Comparison of ENCODE assay signal across 17 cellular contexts in genomic region chr1:42825058-42825851, GRCh38. TPM values are rescaled to one million over a fixed set of nuclear protein-coding genes. Genes with fewer than 3 reads are reported as not detected.
A peak's percentile ranks its signal among the peaks of the same experiment; 100 is the strongest.
DNase-seq lines count a peak whose midpoint lies in the region; ATAC-seq, FAIRE-seq and TF ChIP-seq lines count a peak whose summit lies in the region.
"Had no signal": no experiment of that assay in that cellular context is flagged by ENCODE, and none has a peak within 500 bp of the region (broad histone marks: within the 10 kb centered on the region; RNA-seq: fewer than 3 reads in every experiment).

No MANE protein-coding gene starts in this region.

- H3K4me1 ChIP-seq in GM23338 (ENCODE audit: insufficient read depth) (peaks cover 25% of the 10 kb centered on the region; the same call in 1 of the 2 replicates), endothelial cell of umbilical vein (ENCODE audit: control insufficient read depth, extremely low read depth, insufficient read depth, low read length) (no peaks in the 10 kb centered on the region), parathyroid adenoma (peaks cover 23% of the 10 kb centered on the region), tibial nerve (peaks cover 0 to 16% (median 0%) of the 10 kb centered on the region in 4 donors)

- intact Hi-C loops in endothelial cell of umbilical vein (cut with micrococcal nuclease) = no loop called here

- H3K36me3 Mint-ChIP-seq in GM23338 (ENCODE audit: low read depth) (no peaks in the 10 kb centered on the region), T-helper 17 cell (ENCODE audit: low read depth) (no peaks in the 10 kb centered on the region)

- H3K9me3 Mint-ChIP-seq in GM23338 = no peaks in the 10 kb centered on the region

- H3K9me1 ChIP-seq in endothelial cell of umbilical vein (replicated peaks; ENCODE audit: control insufficient read depth, extremely low read depth, insufficient read depth, low read length) = peaks cover 2% of the 10 kb centered on the region

- CTCF ChIA-PET in endothelial cell of umbilical vein (lab: Charles Lee) = interaction anchor here (0.9 to 1.3 kb wide), 3 partner anchors 21 to 59 kb away, joined by 4 to 5 read pairs (median 4); partner anchors contain the start of gene ZNF691

- H3K4me1 Mint-ChIP-seq in GM23338 (peaks cover 17% of the 10 kb centered on the region), T-helper 17 cell (peaks cover 5% of the 10 kb centered on the region)

- TF ChIP-seq POLR2A in endothelial cell of umbilical vein (IDR thresholded peaks at IDR 0.05; ENCODE audit: low read depth, low read length) (no peak), tibial nerve (IDR thresholded peaks at IDR 0.05) (no peak)

- no peaks in the 10 kb centered on the region for H3K79me2 ChIP-seq in GM23338 (replicated peaks; ENCODE audit: insufficient read depth)
- H3K79me2 ChIP-seq in endothelial cell of umbilical vein (ENCODE audit: control insufficient read depth, insufficient read depth, low read length) = no peaks in the 10 kb centered on the region
- H3K79me2 ChIP-seq in parathyroid adenoma = no peaks in the 10 kb centered on the region

- DNase-seq in GM23338 (ENCODE audit: low spot score) (no peak), T-helper 17 cell (no peak), endothelial cell of umbilical vein (ENCODE audit: low read depth, low spot score) (no peak), DMS153 treated with DMSO at 0.1 percent for 48 hours (lab: John Stamatoyannopoulos, UW; ENCODE audit: unreplicated experiment) (no peak), tibial nerve (ENCODE audit: low spot score in 2 of 2) (no peak)
- DNase-seq in activated CD4-positive, alpha-beta T cell treated with anti-CD3 and anti-CD28 coated beads, Interleukin-2, amount 50 U/mL, for 1 hour = no peak
- DNase-seq: C1 segment of cervical spinal cord, COR-L47, DMS153, EL, NCI-H1417 treated with DMSO at 0.1 percent for 48 hours, NCI-H748 treated with DMSO at 0.1 percent for 48 hours, PC-3 had no signal

- peaks cover 5% of the 10 kb centered on the region for H3K27me3 Mint-ChIP-seq in GM23338 (ENCODE audit: insufficient read depth, low read depth, poor library complexity)
- H3K27me3 Mint-ChIP-seq in T-helper 17 cell = no peaks in the 10 kb centered on the region

- dilution Hi-C loops in endothelial cell of umbilical vein (cut with MboI; ENCODE audit: extremely low pct_ligation_motif_present, low sequenced_read_pairs) = no loop called here

- TF ChIP-seq CTCF in GM23338 (conservative IDR thresholded peaks at IDR 0.05; ENCODE audit: low read depth in 2 of 2) = no peak
- no peak for TF ChIP-seq CTCF in endothelial cell of umbilical vein (IDR thresholded peaks at IDR 0.05; ENCODE audit: extremely low read depth in 1 of 2, insufficient read depth in 1 of 2, low read depth in 1 of 2, low read length in 2 of 2)
- no peak for TF ChIP-seq CTCF in parathyroid adenoma (IDR thresholded peaks at IDR 0.05)
- TF ChIP-seq CTCF in tibial nerve (IDR thresholded peaks at IDR 0.05) = no peak

- BruUV-seq in endothelial cell of umbilical vein (replicated peaks; lab: Mats Ljungman, UMichigan) = no TSS peak

- no peaks in the 10 kb centered on the region for H3K27me3 ChIP-seq in GM23338 (ENCODE audit: insufficient read depth)
- H3K27me3 ChIP-seq in endothelial cell of umbilical vein (ENCODE audit: control insufficient read depth in 2 of 2, insufficient read depth in 2 of 2, low read length in 2 of 2) = no peaks in the 10 kb centered on the region
- H3K27me3 ChIP-seq in parathyroid adenoma (ENCODE audit: control insufficient read depth, insufficient read depth, low read length) = no peaks in the 10 kb centered on the region
- H3K27me3 ChIP-seq in tibial nerve = no peaks in the 10 kb centered on the region

- no peak for TF ChIP-seq EP300 in tibial nerve (IDR thresholded peaks at IDR 0.05)

- H4K20me1 ChIP-seq in GM23338 (replicated peaks; ENCODE audit: insufficient read depth) = no peaks in the 10 kb centered on the region
- no peaks in the 10 kb centered on the region for H4K20me1 ChIP-seq in endothelial cell of umbilical vein (replicated peaks; ENCODE audit: control insufficient read depth, extremely low read depth, insufficient read depth, low read length)

- no peak for FAIRE-seq in endothelial cell of umbilical vein (lab: Jason Lieb, UNC)
- FAIRE-seq: A549 had no signal

- H3K4me3 ChIP-seq in GM23338 (no peak overlapping the region), endothelial cell of umbilical vein (replicated peaks in 1 of 3; ENCODE audit: insufficient read depth in 1 of 3, low read depth in 1 of 3, low read length in 3 of 3) (no peak overlapping the region), parathyroid adenoma (ENCODE audit: low read depth, low read length) (no peak overlapping the region), tibial nerve (no peak overlapping the region)
- H3K4me3 ChIP-seq: A549, HAP-1 had no signal

- H3K9me2 ChIP-seq in GM23338 (ENCODE audit: insufficient read depth) = no peaks in the 10 kb centered on the region

- H3K27ac ChIP-seq in GM23338 (ENCODE audit: low read depth) (no peak overlapping the region), endothelial cell of umbilical vein (ENCODE audit: insufficient read depth, low read depth, low read length) (no peak overlapping the region), parathyroid adenoma (peak overlapping the region; percentile 44), tibial nerve (no peak overlapping the region)
- H3K27ac ChIP-seq: RWPE1 had no signal

- no peak overlapping the region for H3K4me3 Mint-ChIP-seq in GM23338
- H3K4me3 Mint-ChIP-seq in T-helper 17 cell = no peak overlapping the region

- H3K27ac Mint-ChIP-seq in GM23338 (no peak overlapping the region; the same call in 1 of the 2 replicates), T-helper 17 cell (peak overlapping the region; percentile 49)

- H3K4me2 ChIP-seq in GM23338 = no peak overlapping the region
- H3K4me2 ChIP-seq in endothelial cell of umbilical vein (ENCODE audit: insufficient read depth, low read length) = no peak overlapping the region
- H3K4me2 ChIP-seq in parathyroid adenoma (ENCODE audit: low read length) = no peak overlapping the region
- H3K4me2 ChIP-seq: A549 had no signal

- POLR2A ChIA-PET in endothelial cell of umbilical vein (lab: Charles Lee) = no interaction called here

- no peaks in the 10 kb centered on the region for H3K9me3 ChIP-seq in T-helper 17 cell (ENCODE audit: control insufficient read depth, low read length, poor library complexity, severe bottlenecking)
- no peaks in the 10 kb centered on the region for H3K9me3 ChIP-seq in endothelial cell of umbilical vein (replicated peaks; ENCODE audit: control insufficient read depth, insufficient read depth, low read length)
- no peaks in the 10 kb centered on the region for H3K9me3 ChIP-seq in parathyroid adenoma (ENCODE audit: control insufficient read depth, low read length)
- no peaks in the 10 kb centered on the region for H3K9me3 ChIP-seq in tibial nerve
- H3K9me3 ChIP-seq: A549, HAP-1 had no signal

- no peak overlapping the region for H3K9ac ChIP-seq in endothelial cell of umbilical vein (replicated peaks; ENCODE audit: extremely low read depth, insufficient read depth, low read length)
- no peak overlapping the region for H3K9ac ChIP-seq in parathyroid adenoma

- ATAC-seq in GM23338 = peak; percentile 49
- no peak for ATAC-seq in T-helper 17 cell
- ATAC-seq: A549, PC-3 had no signal

- no peaks in the 10 kb centered on the region for H3F3A ChIP-seq in GM23338 (replicated peaks; ENCODE audit: low read depth)

- H3K36me3 ChIP-seq in GM23338 (ENCODE audit: insufficient read depth) (no peaks in the 10 kb centered on the region), endothelial cell of umbilical vein (ENCODE audit: control insufficient read depth in 2 of 2, extremely low read depth in 1 of 2, insufficient read depth in 2 of 2, low read length in 2 of 2) (no peaks in the 10 kb centered on the region), parathyroid adenoma (ENCODE audit: control insufficient read depth, insufficient read depth, low read length) (no peaks in the 10 kb centered on the region), tibial nerve (peaks cover 0 to 17% (median 0%) of the 10 kb centered on the region in 3 donors)
- H3K36me3 ChIP-seq: HAP-1 had no signal

- H2AFZ ChIP-seq in GM23338 = 0 out of 2 replicates have a peak overlapping the region, but pooled peaks have one; percentile 8
- peak overlapping the region; percentile 28 for H2AFZ ChIP-seq in endothelial cell of umbilical vein (ENCODE audit: low read depth, low read length)
- peak overlapping the region; percentile 46 for H2AFZ ChIP-seq in parathyroid adenoma

- 80 to 81% methylated on average over 10 of the region's 10 CpGs for WGBS in tibial nerve, 2 donors

RNA-seq across cellular contexts. Expression of gene SVBP, which starts 8.1 kb away (rescaled TPM):
- total RNA-seq in GM23338 (2014; rRNA removed; shearing (Covaris generic)) = 22.1 and 32.9 TPM in 2 replicates
- 77.3 and 82.1 TPM in 2 replicates for polyA plus RNA-seq in GM23338 (2016; fragmentation: Nextera tagmentation; extraction: Ambion mirVana)
- total RNA-seq in T-helper 17 cell = 10 to 100 TPM; 16.9 to 18.8 TPM
- 24.1 and 24.7 TPM in 2 replicates for total RNA-seq in endothelial cell of umbilical vein
- 15.1 and 18.1 TPM in 2 replicates for polyA plus RNA-seq in endothelial cell of umbilical vein
- polyA plus RNA-seq in endothelial cell of umbilical vein (2011; cell fraction: cytosol; rRNA removed) = 25.8 and 27.0 TPM in 2 replicates
- 10.2 and 10.6 TPM in 2 replicates for polyA plus RNA-seq in endothelial cell of umbilical vein (2011; cell fraction: nucleus; rRNA removed)
- polyA plus RNA-seq in endothelial cell of umbilical vein (2012) = 23.1 and 24.3 TPM in 2 replicates
- 3.9 and 4.7 TPM in 2 replicates for polyA minus RNA-seq in endothelial cell of umbilical vein
- 4.4 TPM for polyA minus RNA-seq in endothelial cell of umbilical vein (2011; cell fraction: cytosol; rRNA and poly(A)+ RNA removed)
- 3.0 and 5.0 TPM in 2 replicates for polyA minus RNA-seq in endothelial cell of umbilical vein (2011; cell fraction: nucleus; rRNA and poly(A)+ RNA removed)
- total RNA-seq in tibial nerve = 10 to 100 TPM; 18.6 to 76.0 (median 44.9) TPM

RNA-seq across cellular contexts. Expression of gene ERMAP, which starts 8.3 kb away (rescaled TPM):
- total RNA-seq in GM23338 (2014; rRNA removed; shearing (Covaris generic)) = 1.8 and 2.2 TPM in 2 replicates
- polyA plus RNA-seq in GM23338 (2016; fragmentation: Nextera tagmentation; extraction: Ambion mirVana) = 1.2 and 1.9 TPM in 2 replicates
- total RNA-seq in T-helper 17 cell = 1 to 10 TPM; 6.4 to 8.9 TPM
- 7.8 and 7.9 TPM in 2 replicates for total RNA-seq in endothelial cell of umbilical vein
- polyA plus RNA-seq in endothelial cell of umbilical vein = 6.7 and 8.6 TPM in 2 replicates
- 7.1 and 7.2 TPM in 2 replicates for polyA plus RNA-seq in endothelial cell of umbilical vein (2011; cell fraction: cytosol; rRNA removed)
- 17.7 and 20.4 TPM in 2 replicates for polyA plus RNA-seq in endothelial cell of umbilical vein (2011; cell fraction: nucleus; rRNA removed)
- 3.5 and 3.8 TPM in 2 replicates for polyA plus RNA-seq in endothelial cell of umbilical vein (2012)
- 10.3 and 11.5 TPM in 2 replicates for polyA minus RNA-seq in endothelial cell of umbilical vein
- 2.8 TPM for polyA minus RNA-seq in endothelial cell of umbilical vein (2011; cell fraction: cytosol; rRNA and poly(A)+ RNA removed)
- polyA minus RNA-seq in endothelial cell of umbilical vein (2011; cell fraction: nucleus; rRNA and poly(A)+ RNA removed) = 7.8 and 10.5 TPM in 2 replicates
- total RNA-seq in tibial nerve = 10 to 100 TPM in 2 of 4 donors, 1 to 10 TPM in 2; 4.1 to 14.2 (median 8.3) TPM

RNA-seq across cellular contexts. Expression of gene ZNF691, which starts 21.2 kb away (rescaled TPM):
- total RNA-seq in GM23338 (2014; rRNA removed; shearing (Covaris generic)) = 26.4 and 27.7 TPM in 2 replicates
- polyA plus RNA-seq in GM23338 (2016; fragmentation: Nextera tagmentation; extraction: Ambion mirVana) (21.3 and 22.0 TPM in 2 replicates), endothelial cell of umbilical vein (6.9 TPM in 2 replicates)
- total RNA-seq in T-helper 17 cell (1 to 10 TPM; 2.6 to 2.8 TPM), endothelial cell of umbilical vein (6.6 and 7.4 TPM in 2 replicates), tibial nerve (10 to 100 TPM; 14.1 to 20.5 (median 16.9) TPM)
- polyA plus RNA-seq in endothelial cell of umbilical vein (2011; cell fraction: cytosol; rRNA removed) = 5.3 and 5.8 TPM in 2 replicates
- polyA plus RNA-seq in endothelial cell of umbilical vein (2011; cell fraction: nucleus; rRNA removed) = 12.5 and 14.5 TPM in 2 replicates
- 5.0 and 5.1 TPM in 2 replicates for polyA plus RNA-seq in endothelial cell of umbilical vein (2012)
- 2.4 and 3.2 TPM in 2 replicates for polyA minus RNA-seq in endothelial cell of umbilical vein
- 2.7 TPM for polyA minus RNA-seq in endothelial cell of umbilical vein (2011; cell fraction: cytosol; rRNA and poly(A)+ RNA removed)
- 3.5 TPM in 2 replicates for polyA minus RNA-seq in endothelial cell of umbilical vein (2011; cell fraction: nucleus; rRNA and poly(A)+ RNA removed)

RNA-seq across cellular contexts. Expression of gene TMEM269, which starts 40.5 kb away (rescaled TPM):
- 0.45 TPM in 1 of 2 replicates, not detected in the other for total RNA-seq in GM23338 (2014; rRNA removed; shearing (Covaris generic))
- polyA plus RNA-seq in GM23338 (2016; fragmentation: Nextera tagmentation; extraction: Ambion mirVana) = 0.28 and 0.31 TPM in 2 replicates
- total RNA-seq in T-helper 17 cell = under 1 TPM; 0.42 to 0.47 TPM
- total RNA-seq in endothelial cell of umbilical vein = not detected in 2 replicates
- polyA plus RNA-seq in endothelial cell of umbilical vein = 0.03 TPM in 1 of 2 replicates, not detected in the other
- 0.01 TPM in 1 of 2 replicates, not detected in the other for polyA plus RNA-seq in endothelial cell of umbilical vein (2011; cell fraction: cytosol; rRNA removed)
- 0.04 TPM in 1 of 2 replicates, not detected in the other for polyA plus RNA-seq in endothelial cell of umbilical vein (2011; cell fraction: nucleus; rRNA removed)
- polyA plus RNA-seq in endothelial cell of umbilical vein (2012) = 0.12 TPM in 1 of 2 replicates, not detected in the other
- polyA minus RNA-seq in endothelial cell of umbilical vein = not detected in 2 replicates
- polyA minus RNA-seq in endothelial cell of umbilical vein (2011; cell fraction: cytosol; rRNA and poly(A)+ RNA removed) = not detected
- 0.14 TPM in 1 of 2 replicates, not detected in the other for polyA minus RNA-seq in endothelial cell of umbilical vein (2011; cell fraction: nucleus; rRNA and poly(A)+ RNA removed)
- under 1 TPM in 3 of 4 donors, not detected in 1; 0.21 to 0.30 (median 0.22) TPM for total RNA-seq in tibial nerve

RNA-seq across cellular contexts. Expression of gene C1orf50, which starts 58.2 kb away (rescaled TPM):
- 3.3 and 4.4 TPM in 2 replicates for total RNA-seq in GM23338 (2014; rRNA removed; shearing (Covaris generic))
- polyA plus RNA-seq in GM23338 (2016; fragmentation: Nextera tagmentation; extraction: Ambion mirVana) (4.7 and 5.0 TPM in 2 replicates), endothelial cell of umbilical vein (2.8 and 4.8 TPM in 2 replicates)
- total RNA-seq in T-helper 17 cell (10 to 100 TPM; 14.8 to 15.5 TPM), endothelial cell of umbilical vein (4.0 and 7.4 TPM in 2 replicates), tibial nerve (1 to 10 TPM; 3.0 to 8.4 (median 3.5) TPM)
- 4.6 and 5.3 TPM in 2 replicates for polyA plus RNA-seq in endothelial cell of umbilical vein (2011; cell fraction: cytosol; rRNA removed)
- polyA plus RNA-seq in endothelial cell of umbilical vein (2011; cell fraction: nucleus; rRNA removed) = 4.0 and 4.6 TPM in 2 replicates
- 2.8 and 4.5 TPM in 2 replicates for polyA plus RNA-seq in endothelial cell of umbilical vein (2012)
- polyA minus RNA-seq in endothelial cell of umbilical vein = 1.5 TPM in 2 replicates
- 1.4 TPM for polyA minus RNA-seq in endothelial cell of umbilical vein (2011; cell fraction: cytosol; rRNA and poly(A)+ RNA removed)
- 3.3 and 3.9 TPM in 2 replicates for polyA minus RNA-seq in endothelial cell of umbilical vein (2011; cell fraction: nucleus; rRNA and poly(A)+ RNA removed)
